In genomic region chr17:47670064-47670463, GRCh38 we compare ENCODE assay signal across 1 cellular context.
TF ChIP-seq lines count a peak whose summit lies in the region.

No MANE protein-coding gene starts in this region.

TF ChIP-seq in A549, 52 proteins besides CTCF, POLR2A, EP300 and RAD21 (continued from another document):
- TF ChIP-seq MAX (IDR thresholded peaks at IDR 0.05) (no peak), KDM5A (IDR thresholded peaks at IDR 0.05) (no peak)
TF ChIP-seq in A549: peak in this region for 2.
